In genomic region chr9:82081507-82081906, GRCh38 we compare ENCODE assay signal across 28 cellular contexts.
"Had no signal": no experiment of that assay in that cellular context is flagged by ENCODE, and none has a peak within 500 bp of the region (broad histone marks: within the 10 kb centered on the region; RNA-seq: fewer than 3 reads in every experiment).

No MANE protein-coding gene starts in this region.

- H3K27ac ChIP-seq: PC-9, RWPE1, VCaP had no signal

- H2AFZ ChIP-seq: PC-9 had no signal

- DNase-seq: activated B cell treated with CpG ODN at 0.5 μM for 24 hours; activated CD4-positive, alpha-beta memory T cell treated with anti-CD3 and anti-CD28 coated beads for 36 hours; activated CD4-positive, alpha-beta T cell treated with anti-CD3 and anti-CD28 coated beads for 4 hours; activated CD4-positive, alpha-beta T cell treated with anti-CD3 and anti-CD28 coated beads, Interleukin-2, amount 50 U/mL, for 1 hour; activated CD4-positive, CD25-positive, alpha-beta regulatory T cell treated with anti-CD3 and anti-CD28 coated beads, Interleukin-2, amount 50 U/mL, for 72 hours; activated CD8-positive, alpha-beta memory T cell treated with anti-CD3 and anti-CD28 coated beads, Interleukin-2, amount 50 U/mL, for 4 hours; activated effector memory CD4-positive, alpha-beta T cell treated with Interleukin-2 at 50 U/mL for 16 hours; activated naive CD4-positive, alpha-beta T cell treated with anti-CD3 and anti-CD28 coated beads, Interleukin-2, amount 10 ng/mL, durations not matched to agents 7 days and 5 days; activated naive CD8-positive, alpha-beta T cell treated with anti-CD3 and anti-CD28 coated beads, Interleukin-2, amount 50 U/mL, for 24 hours; activated T-cell treated with anti-CD3 and anti-CD28 coated beads, Interleukin-2, amount 50 U/mL, for 48 hours; anterior cingulate cortex; caudate nucleus; NCI-H1092 treated with DMSO at 0.1 percent for 48 hours; NCI-H1417; NCI-H146; NCI-H1930; NCI-H2081 treated with DMSO at 0.1 percent for 48 hours; NCI-H226; NCI-H446 treated with DMSO at 0.1 percent for 48 hours; NCI-H524; NCI-H69; NCI-H82; PC-9; SIG-M5; T-cell; T-helper 17 cell had no signal

- H3K4me2 ChIP-seq: PC-9 had no signal

- H3K4me3 ChIP-seq: PC-9 had no signal
